Comparison of ENCODE assay signal across 9 cellular contexts in genomic region chr10:48309711-48310226, GRCh38. TPM values are rescaled to one million over a fixed set of nuclear protein-coding genes. Genes with fewer than 3 reads are reported as not detected.
DNase-seq lines count a peak whose midpoint lies in the region; ATAC-seq, FAIRE-seq and TF ChIP-seq lines count a peak whose summit lies in the region.
"Had no signal": no experiment of that assay in that cellular context is flagged by ENCODE, and none has a peak within 500 bp of the region (broad histone marks: within the 10 kb centered on the region; RNA-seq: fewer than 3 reads in every experiment).

No MANE protein-coding gene starts in this region.

- no peak for ATAC-seq in K562
- no peak for ATAC-seq in gastrocnemius medialis
- ATAC-seq in GM18861 (IDR thresholded peaks at IDR 0.05; ENCODE audit: unreplicated experiment) = no peak

- intact Hi-C loops in K562 (cut with micrococcal nuclease) = loop anchor here (5.0 kb wide), 2 partner anchors 48 to 52 kb away; no protein-coding TSS in a partner anchor
- intact Hi-C loops in gastrocnemius medialis (cut with DNase I; ENCODE audit: low total_unique reads) = loop anchor here (5.0 to 10.0 kb wide), 2 partner anchors 348 to 1215 kb away; no protein-coding TSS in a partner anchor
- intact Hi-C loops in lower leg skin (cut with DNase I; ENCODE audit: low total_unique reads) = no loop called here

- H3K4me3 ChIP-seq in K562 (no peak overlapping the region), gastrocnemius medialis (no peak overlapping the region), lower leg skin (ENCODE audit: low read depth, poor library complexity, severe bottlenecking) (no peak overlapping the region)

- H3K4me1 ChIP-seq in K562 (replicated peaks in 1 of 2; ENCODE audit: control insufficient read depth in 2 of 2, insufficient read depth in 2 of 2, low read length in 2 of 2) (peaks cover 9 to 25% of the 10 kb centered on the region in 2 experiments), gastrocnemius medialis (peaks cover 38 to 40% of the 10 kb centered on the region in 2 donors)

- H3K27ac Mint-ChIP-seq in osteocyte (ENCODE audit: unreplicated experiment) = no peak overlapping the region
- H3K27ac Mint-ChIP-seq: CD14-positive monocyte had no signal

- no peaks in the 10 kb centered on the region for H3K9me3 Mint-ChIP-seq in osteocyte (ENCODE audit: unreplicated experiment)
- H3K9me3 Mint-ChIP-seq: CD14-positive monocyte had no signal

- no peak overlapping the region for H2AFZ ChIP-seq in K562 (ENCODE audit: low read depth, low read length)

- H3K36me3 Mint-ChIP-seq in osteocyte (ENCODE audit: unreplicated experiment) = no peaks in the 10 kb centered on the region
- H3K36me3 Mint-ChIP-seq: CD14-positive monocyte had no signal

- CTCF ChIA-PET in K562 (lab: Yijun Ruan, JAX; ENCODE audit: low intra/inter-chr PET ratio) = interaction anchor here (1.3 kb wide), 1 partner anchor 54 kb away, joined by 4 read pairs; no protein-coding TSS in a partner anchor

- TF ChIP-seq EP300 in K562 (IDR thresholded peaks at IDR 0.05; ENCODE audit: low read length) = no peak

- H3K27me3 Mint-ChIP-seq in osteocyte (ENCODE audit: unreplicated experiment) = peaks cover 3% of the 10 kb centered on the region

- peaks cover 19% of the 10 kb centered on the region; the same call in 2 of the 3 replicates for H3K36me3 ChIP-seq in K562 (ENCODE audit: control insufficient read depth, insufficient read depth, low read length)
- H3K36me3 ChIP-seq in gastrocnemius medialis = no peaks in the 10 kb centered on the region

- TF ChIP-seq RAD21 in K562 (CRISPR knock-in tag; conservative IDR thresholded peaks at IDR 0.05 in 1 of 2, IDR thresholded peaks at IDR 0.05 in 1 of 2) = peak in 1 of 2 experiments; percentile 49; a peak in 2 of 4 replicates

- H3K27me3 ChIP-seq in K562 (ENCODE audit: control insufficient read depth in 2 of 2, insufficient read depth in 2 of 2, low read length in 2 of 2) = no peaks in the 10 kb centered on the region
- no peaks in the 10 kb centered on the region for H3K27me3 ChIP-seq in gastrocnemius medialis

- H3K4me2 ChIP-seq in K562 (ENCODE audit: insufficient read depth, low read length) = no peak overlapping the region

- POLR2A ChIA-PET in K562 (lab: Yijun Ruan, JAX) = interaction anchor here (1.0 to 3.3 kb wide), 3 partner anchors 8 to 11 kb away, joined by 3 to 13 read pairs (median 5); no protein-coding TSS in a partner anchor

- H3K27ac ChIP-seq in K562 (ENCODE audit: extremely low read depth, low read depth, low read length) (no peak overlapping the region), gastrocnemius medialis (no peak overlapping the region)

- DNase-seq in NCI-H2196 (lab: John Stamatoyannopoulos, UW; ENCODE audit: unreplicated experiment) = peak; percentile 8
- DNase-seq in NCI-H2196 treated with DMSO at 0.1 percent for 48 hours (lab: John Stamatoyannopoulos, UW; ENCODE audit: unreplicated experiment) = no peak
- peak; percentile 65 for DNase-seq in HS-5 (ENCODE audit: low read depth)
- peak in 1 of 4 experiments; percentile 35 for DNase-seq in K562 (ENCODE audit: extremely low read depth in 1 of 4, low spot score in 3 of 4)
- DNase-seq in osteocyte (ENCODE audit: extremely low spot score, unreplicated experiment) = no peak
- no peak for DNase-seq in gastrocnemius medialis
- DNase-seq in lower leg skin (ENCODE audit: low spot score in 2 of 2) = no peak

- H3K79me2 ChIP-seq in K562 (ENCODE audit: control insufficient read depth, insufficient read depth, low read length) = peaks cover 80% of the 10 kb centered on the region

- H3K4me1 Mint-ChIP-seq in osteocyte (ENCODE audit: unreplicated experiment) = peaks cover 23% of the 10 kb centered on the region

- H3K9ac ChIP-seq in K562 (ENCODE audit: insufficient read depth in 1 of 2, low read depth in 2 of 2, low read length in 2 of 2) = no peak overlapping the region

- TF ChIP-seq CTCF in K562 (IDR thresholded peaks at IDR 0.05 in 2 of 3, conservative IDR thresholded peaks at IDR 0.05 in 1 of 3; ENCODE audit: insufficient read depth in 2 of 3, low read depth in 1 of 3, low read length in 3 of 3) (peak; percentile 29 to 58 (median 57); a peak in 4 of 6 replicates), osteocyte (IDR thresholded peaks at IDR 0.05) (peak; percentile 20), gastrocnemius medialis (IDR thresholded peaks at IDR 0.05 in 4 of 5, conservative IDR thresholded peaks at IDR 0.05 in 1 of 5) (peak in 1 of 5 experiments; percentile 31), lower leg skin (IDR thresholded peaks at IDR 0.05) (no peak)

- no TSS peak for BruUV-seq in K562 (replicated peaks; lab: Mats Ljungman, UMichigan)

- peak; percentile 46 for FAIRE-seq in K562 (lab: Jason Lieb, UNC)

- H4K20me1 ChIP-seq in K562 (replicated peaks; ENCODE audit: control insufficient read depth, insufficient read depth, low read length) = peaks cover 26% of the 10 kb centered on the region

- H3K4me3 Mint-ChIP-seq in osteocyte (ENCODE audit: unreplicated experiment) = no peak overlapping the region
- H3K4me3 Mint-ChIP-seq: CD14-positive monocyte had no signal

- H3K9me1 ChIP-seq in K562 (ENCODE audit: control insufficient read depth, insufficient read depth, low read length) = no peaks in the 10 kb centered on the region

- H3K9me3 ChIP-seq in K562 (replicated peaks; ENCODE audit: control insufficient read depth, insufficient read depth, low read depth, low read length) (peaks cover 4% of the 10 kb centered on the region; the same call in 1 of the 2 replicates), gastrocnemius medialis (no peaks in the 10 kb centered on the region)

- in situ Hi-C loops in K562 (cut with MboI) (no loop called here), gastrocnemius medialis (cut with MboI; ENCODE audit: low sequenced_read_pairs in 4 of 4) (no loop called here)

- TF ChIP-seq POLR2A in K562 (conservative IDR thresholded peaks at IDR 0.05) (no peak), gastrocnemius medialis (IDR thresholded peaks at IDR 0.05) (no peak), lower leg skin (IDR thresholded peaks at IDR 0.05) (no peak)

- WGBS in K562 (ENCODE audit: insufficient coverage, low coverage, missing lambda C conversion rate) = 41% methylated on average over 2 of the region's 2 CpGs
- 59 to 63% methylated on average over 2 of the region's 2 CpGs for WGBS in lower leg skin, 2 donors

TF ChIP-seq in K562, 482 proteins besides CTCF, POLR2A, EP300 and RAD21 (continues in another document):
- peak; percentile 53; the same call in 1 of the 2 replicates for TF ChIP-seq PKNOX1 (IDR thresholded peaks at IDR 0.05)
- TF ChIP-seq ZFP30 (CRISPR knock-in tag; IDR thresholded peaks at IDR 0.05; ENCODE audit: borderline replicate concordance) = no peak
- no peak for TF ChIP-seq ZFPM2 (CRISPR knock-in tag; IDR thresholded peaks at IDR 0.05)

RNA-seq across cellular contexts. Expression of gene MAPK8, which starts 3.3 kb away (rescaled TPM):
- total RNA-seq in K562 (2011; cell fraction: chromatin; rRNA removed; ENCODE audit: low replicate concordance) = 97.6 and 205 TPM in 2 replicates
- 32.9 and 40.0 TPM in 2 replicates for total RNA-seq in K562 (2011; cell fraction: nucleolus; rRNA removed)
- total RNA-seq in K562 (2011; cell fraction: nucleoplasm; rRNA removed) = 81.8 and 108 TPM in 2 replicates
- 40.1 and 44.7 TPM in 2 replicates for total RNA-seq in K562 (2014; rRNA removed)
- 72.9 and 92.4 TPM in 2 replicates for total RNA-seq in K562 (2014; rRNA removed; fragmentation: Illumina TruSeq; extraction: Trizol)
- total RNA-seq in K562 (2015; rRNA removed; fragmentation: Illumina TruSeq; extraction: Trizol) = 60.2 and 63.8 TPM in 2 replicates
- 68.3 and 72.4 TPM in 2 replicates for total RNA-seq in K562 (2021)
- 110 and 159 TPM in 2 replicates for polyA plus RNA-seq in K562 (2011; rRNA removed)
- 32.6 and 54.1 TPM in 2 replicates for polyA plus RNA-seq in K562 (2011; cell fraction: cytosol; rRNA removed)
- 60.4 and 79.1 TPM in 2 replicates for polyA plus RNA-seq in K562 (2011; cell fraction: nucleus; rRNA removed)
- polyA plus RNA-seq in K562 (2012) = 43.5 and 52.0 TPM in 2 replicates
- 91.0 and 93.4 TPM in 2 replicates for polyA plus RNA-seq in K562 (2014; fragmentation: Illumina TruSeq; extraction: Trizol)
- 1 to 10 TPM; 6.4 to 6.8 TPM for polyA plus RNA-seq in K562 (2014; fragmentation: Nextera tagmentation; extraction: Ambion mirVana)
- polyA plus RNA-seq in K562 (2014; rRNA removed) = 65.5 and 71.0 TPM in 2 replicates
- polyA minus RNA-seq in K562 (2011; rRNA and poly(A)+ RNA removed) = 127 and 194 TPM in 2 replicates
- 45.0 and 46.1 TPM in 2 replicates for polyA minus RNA-seq in K562 (2011; cell fraction: cytosol; rRNA and poly(A)+ RNA removed)
- 58.6 and 104 TPM in 2 replicates for polyA minus RNA-seq in K562 (2011; cell fraction: nucleus; rRNA and poly(A)+ RNA removed)
- 57.1 and 57.9 TPM in 2 replicates for total RNA-seq in osteocyte
- total RNA-seq in gastrocnemius medialis = 10 to 100 TPM; 25.6 to 52.1 (median 35.4) TPM
- total RNA-seq in lower leg skin = 10 to 100 TPM; 26.7 to 58.6 (median 44.0) TPM

RNA-seq across cellular contexts. Expression of gene FRMPD2, which starts 35.3 kb away (rescaled TPM):
- 5.3 and 8.2 TPM in 2 replicates for total RNA-seq in K562 (2011; cell fraction: chromatin; rRNA removed; ENCODE audit: low replicate concordance)
- 2.5 and 2.8 TPM in 2 replicates for total RNA-seq in K562 (2011; cell fraction: nucleolus; rRNA removed)
- 1.8 and 5.3 TPM in 2 replicates for total RNA-seq in K562 (2011; cell fraction: nucleoplasm; rRNA removed)
- total RNA-seq in K562 (2014; rRNA removed) (0.24 and 0.27 TPM in 2 replicates), K562 (2014; rRNA removed; fragmentation: Illumina TruSeq; extraction: Trizol) (0.51 and 0.73 TPM in 2 replicates), K562 (2015; rRNA removed; fragmentation: Illumina TruSeq; extraction: Trizol) (0.23 and 0.33 TPM in 2 replicates), K562 (2021) (0.38 and 0.44 TPM in 2 replicates), osteocyte (not detected in 2 replicates), gastrocnemius medialis (not detected), lower leg skin (1 to 10 TPM in 1 of 4 donors, not detected in 3; 1.2 TPM)
- polyA plus RNA-seq in K562 (2011; rRNA removed) (0.95 and 1.8 TPM in 2 replicates), K562 (2014; fragmentation: Illumina TruSeq; extraction: Trizol) (0.48 and 0.54 TPM in 2 replicates), K562 (2014; fragmentation: Nextera tagmentation; extraction: Ambion mirVana) (under 1 TPM; 0.14 to 0.15 TPM), K562 (2014; rRNA removed) (0.12 and 0.19 TPM in 2 replicates)
- 0.16 and 0.50 TPM in 2 replicates for polyA plus RNA-seq in K562 (2011; cell fraction: cytosol; rRNA removed)
- 3.3 and 3.8 TPM in 2 replicates for polyA plus RNA-seq in K562 (2011; cell fraction: nucleus; rRNA removed)
- 0.55 and 1.3 TPM in 2 replicates for polyA plus RNA-seq in K562 (2012)
- 0.21 and 0.72 TPM in 2 replicates for polyA minus RNA-seq in K562 (2011; rRNA and poly(A)+ RNA removed)
- not detected in 2 replicates for polyA minus RNA-seq in K562 (2011; cell fraction: cytosol; rRNA and poly(A)+ RNA removed)
- 1.3 and 1.7 TPM in 2 replicates for polyA minus RNA-seq in K562 (2011; cell fraction: nucleus; rRNA and poly(A)+ RNA removed)
- polyA plus RNA-seq: CD14-positive monocyte had no signal

Comparison
In these comparisons a context has a peak if more than half of its experiments do, and no peak if none do; other contexts are left out.
1. DNase-seq: peak in NCI-H2196 (single experiment) and HS-5 (single experiment); none in NCI-H2196 treated with DMSO at 0.1 percent for 48 hours (single experiment), osteocyte (single experiment), gastrocnemius medialis (0 of 2) and lower leg skin (0 of 2).
2. CTCF ChIP-seq: peak in K562 (3 of 3) and osteocyte (single experiment); none in lower leg skin (0 of 3).